Comparison of ENCODE assay signal across 15 cellular contexts in genomic region chr12:128813883-128814282, GRCh38. TPM values are rescaled to one million over a fixed set of nuclear protein-coding genes. Genes with fewer than 3 reads are reported as not detected.
DNase-seq lines count a peak whose midpoint lies in the region; ATAC-seq lines count a peak whose summit lies in the region.
"Had no signal": no experiment of that assay in that cellular context is flagged by ENCODE, and none has a peak within 500 bp of the region (broad histone marks: within the 10 kb centered on the region; RNA-seq: fewer than 3 reads in every experiment).

No MANE protein-coding gene starts in this region.

- H3K4me3 Mint-ChIP-seq in IgD-negative memory B cell (peak overlapping the region in 1 of 4 donors; percentile 42), memory B cell (no peak overlapping the region)
- H3K4me3 Mint-ChIP-seq: activated CD4-positive, alpha-beta memory T cell treated with anti-CD3 and anti-CD28 coated beads for 36 hours; H9 had no signal

- H3K36me3 Mint-ChIP-seq in IgD-negative memory B cell (peaks cover 2% of the 10 kb centered on the region), memory B cell (peaks cover 15% of the 10 kb centered on the region)

- H3K4me1 Mint-ChIP-seq in IgD-negative memory B cell (peaks cover 64 to 70% (median 65%) of the 10 kb centered on the region in 3 donors), memory B cell (peaks cover 58% of the 10 kb centered on the region)

- H3K27ac Mint-ChIP-seq in IgD-negative memory B cell (peak overlapping the region in 2 of 3 donors; percentile 36 to 48), memory B cell (peak overlapping the region; percentile 89)
- H3K27ac Mint-ChIP-seq: activated CD4-positive, alpha-beta memory T cell treated with anti-CD3 and anti-CD28 coated beads for 36 hours had no signal

- H3K9me3 Mint-ChIP-seq in IgD-negative memory B cell = no peaks in the 10 kb centered on the region
- no peaks in the 10 kb centered on the region for H3K9me3 Mint-ChIP-seq in memory B cell
- H3K9me3 Mint-ChIP-seq: activated CD4-positive, alpha-beta memory T cell treated with anti-CD3 and anti-CD28 coated beads for 36 hours; H9 had no signal

- ATAC-seq in GM19351 (IDR thresholded peaks at IDR 0.05; ENCODE audit: unreplicated experiment) (peak; percentile 32), memory B cell (ENCODE audit: low read depth) (no peak)

- DNase-seq in EH (ENCODE audit: low read depth) = peak; percentile 29
- no peak for DNase-seq in memory B cell (ENCODE audit: low spot score in 2 of 2)
- DNase-seq in CD1c-positive myeloid dendritic cell (ENCODE audit: extremely low spot score) = no peak
- DNase-seq in NCI-H128 (lab: John Stamatoyannopoulos, UW; ENCODE audit: unreplicated experiment) = no peak
- DNase-seq in NCI-H2171 (lab: John Stamatoyannopoulos, UW) = no peak
- no peak for DNase-seq in NCI-H748 (lab: John Stamatoyannopoulos, UW; ENCODE audit: unreplicated experiment)
- DNase-seq: activated CD4-positive, alpha-beta memory T cell treated with anti-CD3 and anti-CD28 coated beads for 36 hours; brain microvascular endothelial cell; C1 segment of cervical spinal cord; H9; NCI-H2171 treated with DMSO at 0.1 percent for 48 hours; retina; SJCRH30 had no signal

- H3K27me3 Mint-ChIP-seq in IgD-negative memory B cell (no peaks in the 10 kb centered on the region), memory B cell (no peaks in the 10 kb centered on the region)
- H3K27me3 Mint-ChIP-seq: activated CD4-positive, alpha-beta memory T cell treated with anti-CD3 and anti-CD28 coated beads for 36 hours had no signal

RNA-seq across cellular contexts. Expression of gene SLC15A4, which starts 9.9 kb away (rescaled TPM):
- polyA plus RNA-seq in IgD-negative memory B cell = 13.8 TPM

RNA-seq across cellular contexts. Expression of gene GLT1D1, which starts 39.4 kb away (rescaled TPM):
- not detected for polyA plus RNA-seq in IgD-negative memory B cell
